11 cellular contexts compared by ENCODE assay signal in the genomic region with DNA sequence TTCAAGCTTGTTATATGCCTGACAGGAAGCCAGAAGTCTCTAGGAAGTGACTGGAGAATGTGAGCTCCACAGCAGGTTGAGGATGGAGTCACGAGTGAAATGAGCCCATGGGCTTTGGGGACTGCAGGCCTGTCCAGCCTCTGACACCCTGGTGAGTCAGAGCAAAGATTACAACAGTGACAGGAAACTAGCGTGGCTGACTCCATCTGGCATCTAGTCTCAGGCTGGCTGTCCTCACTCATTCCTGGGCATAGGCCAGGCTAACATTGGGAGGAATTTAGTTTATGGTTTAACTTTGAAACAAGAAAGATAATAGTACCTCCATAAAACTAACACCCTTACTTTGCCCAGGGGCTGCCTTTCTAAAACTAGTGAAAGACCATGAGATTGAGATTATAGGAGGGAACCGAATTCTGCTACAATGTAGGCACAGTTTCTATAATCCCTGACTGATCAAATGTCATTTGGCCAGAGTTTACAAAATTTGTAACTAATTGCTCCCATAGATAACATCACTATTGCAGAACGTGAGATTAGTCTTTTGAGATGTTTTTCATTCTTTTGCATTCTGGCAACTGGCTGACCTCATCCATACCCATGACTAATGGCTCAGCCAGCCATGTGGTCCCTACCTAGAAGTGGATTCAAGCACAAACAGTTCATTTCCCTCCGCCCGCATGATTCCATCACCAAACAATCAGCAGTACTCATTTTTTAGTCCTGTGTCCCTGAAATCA. TPM values are rescaled to one million over a fixed set of nuclear protein-coding genes. Genes with fewer than 3 reads are reported as not detected.
DNase-seq lines count a peak whose midpoint lies in the region; ATAC-seq, FAIRE-seq and TF ChIP-seq lines count a peak whose summit lies in the region.
"Had no signal": no experiment of that assay in that cellular context is flagged by ENCODE, and none has a peak within 500 bp of the region (broad histone marks: within the 10 kb centered on the region; RNA-seq: fewer than 3 reads in every experiment).

No MANE protein-coding gene starts in this region.

- H3K4me1 ChIP-seq in HCT116 (ENCODE audit: control insufficient read depth in 1 of 2, insufficient read depth in 2 of 2, low read length in 2 of 2) = peaks cover 6 to 19% of the 10 kb centered on the region in 2 experiments; a peak in 3 of 4 replicates
- H3K4me1 ChIP-seq in ascending aorta = no peaks in the 10 kb centered on the region
- H3K4me1 ChIP-seq in subcutaneous abdominal adipose tissue (ENCODE audit: control insufficient read depth in 5 of 5, insufficient read depth in 5 of 5, low read length in 5 of 5) = peaks cover 0 to 4% (median 0%) of the 10 kb centered on the region in 5 donors

- H3K4me3 ChIP-seq in HCT116 (replicated peaks in 1 of 2; ENCODE audit: low read depth in 1 of 2, low read length in 2 of 2) (no peak overlapping the region), ascending aorta (no peak overlapping the region), subcutaneous abdominal adipose tissue (ENCODE audit: low read depth in 1 of 5, low read length in 5 of 5) (no peak overlapping the region)

- FAIRE-seq in GM19239 (lab: Jason Lieb, UNC) = no peak
- FAIRE-seq: H1 had no signal

- intact Hi-C loops in HCT116 (cut with micrococcal nuclease) (no loop called here), ascending aorta (cut with DNase I) (no loop called here)

- CTCF ChIA-PET in HCT116 (lab: Charles Lee) = no interaction called here

- H2AFZ ChIP-seq in HCT116 (ENCODE audit: low read depth, low read length, poor library complexity, severe bottlenecking) = no peak overlapping the region

- peak overlapping the region; percentile 57 for H3K4me2 ChIP-seq in HCT116 (ENCODE audit: low read length)

- H3K27me3 ChIP-seq in HCT116 (ENCODE audit: insufficient read depth, low read length) (no peaks in the 10 kb centered on the region), ascending aorta (no peaks in the 10 kb centered on the region), subcutaneous abdominal adipose tissue (ENCODE audit: control insufficient read depth in 5 of 5, insufficient read depth in 4 of 5, low read length in 5 of 5) (no peaks in the 10 kb centered on the region)

- TF ChIP-seq POLR2A in HCT116 (IDR thresholded peaks at IDR 0.05; ENCODE audit: borderline replicate concordance, extremely low read depth, insufficient read depth, insufficient read length) = no peak

- H3K9me3 ChIP-seq in HCT116 (ENCODE audit: control insufficient read depth in 1 of 2, insufficient read depth in 1 of 2, low read depth in 1 of 2, low read length in 2 of 2) (no peaks in the 10 kb centered on the region), ascending aorta (no peaks in the 10 kb centered on the region), subcutaneous abdominal adipose tissue (ENCODE audit: control insufficient read depth in 5 of 5, low read length in 5 of 5) (no peaks in the 10 kb centered on the region)

- POLR2A ChIA-PET in HCT116 (lab: Charles Lee) = no interaction called here

- H3K9ac ChIP-seq in HCT116 (ENCODE audit: low read length) = no peak overlapping the region
- no peak overlapping the region for H3K9ac ChIP-seq in subcutaneous abdominal adipose tissue (ENCODE audit: low read length in 5 of 5)

- peak; percentile 18 for DNase-seq in HCT116 (ENCODE audit: low read depth, low spot score)
- DNase-seq in ascending aorta (ENCODE audit: low spot score in 2 of 2) = peak; percentile 59 to 85
- peak; percentile 40 for DNase-seq in globus pallidus (ENCODE audit: low spot score)
- no peak for DNase-seq in NOMO-1 treated with dmso at 0.1 percent for 144 hours (lab: John Stamatoyannopoulos, UW; ENCODE audit: unreplicated experiment)
- no peak for DNase-seq in GM19239 (ENCODE audit: insufficient read length, low spot score)
- DNase-seq: KBM-7 had no signal

- no peak for TF ChIP-seq RAD21 in HCT116 (IDR thresholded peaks at IDR 0.05; ENCODE audit: low read depth)

- no peaks in the 10 kb centered on the region for H3K9me2 ChIP-seq in HCT116 (ENCODE audit: insufficient read depth)

- BruUV-seq in HCT116 (replicated peaks; lab: Mats Ljungman, UMichigan) = no TSS peak

- H3K79me2 ChIP-seq in HCT116 (ENCODE audit: insufficient read depth, low read length) = no peaks in the 10 kb centered on the region

- TF ChIP-seq CTCF in HCT116 (IDR thresholded peaks at IDR 0.05 in 2 of 3, conservative IDR thresholded peaks at IDR 0.05 in 1 of 3; ENCODE audit: borderline replicate concordance in 1 of 3, insufficient read depth in 1 of 3, low read depth in 2 of 3, low read length in 2 of 3) (no peak), ascending aorta (IDR thresholded peaks at IDR 0.05) (no peak)

- H3K27ac ChIP-seq in HCT116 (ENCODE audit: low read depth, low read length) (no peak overlapping the region), ascending aorta (peak overlapping the region; percentile 73 to 95), subcutaneous abdominal adipose tissue (ENCODE audit: low read depth, low read length) (peak overlapping the region; percentile 63)

- H3K36me3 ChIP-seq in HCT116 (ENCODE audit: control insufficient read depth in 1 of 2, insufficient read depth in 2 of 2, low read length in 2 of 2) (no peaks in the 10 kb centered on the region), ascending aorta (no peaks in the 10 kb centered on the region), subcutaneous abdominal adipose tissue (ENCODE audit: control insufficient read depth in 5 of 5, insufficient read depth in 5 of 5, low read length in 5 of 5) (no peaks in the 10 kb centered on the region)

- RAD21 ChIA-PET in HCT116 (lab: Charles Lee; ENCODE audit: low non-redundant PET in 1 of 2, low total read pairs in 2 of 2, uncharacterized antibody in 2 of 2, unreplicated experiment in 2 of 2) = no interaction called here

- ATAC-seq in HCT116 (peak; percentile 42; the same call in 1 of the 2 replicates), HG03045 (IDR thresholded peaks at IDR 0.05; ENCODE audit: unreplicated experiment) (no peak), GM18511 (IDR thresholded peaks at IDR 0.05; ENCODE audit: unreplicated experiment) (no peak)

- no peaks in the 10 kb centered on the region for H4K20me1 ChIP-seq in HCT116 (ENCODE audit: insufficient read depth)

TF ChIP-seq in HCT116, 20 proteins besides CTCF, POLR2A, EP300 and RAD21 (continues in another document):
- TF ChIP-seq POLR2AphosphoS5 (IDR thresholded peaks at IDR 0.05; ENCODE audit: low read depth, low read length) (no peak), ZBTB33 (IDR thresholded peaks at IDR 0.05; ENCODE audit: extremely low read depth, insufficient replicate concordance, low read length) (no peak), EZH2phosphoT487 (IDR thresholded peaks at IDR 0.05; ENCODE audit: borderline replicate concordance) (no peak), TCF7L2 (IDR thresholded peaks at IDR 0.05; ENCODE audit: borderline replicate concordance, extremely low read depth, insufficient read depth, insufficient read length) (no peak), JUND (IDR thresholded peaks at IDR 0.05) (peak; percentile 33; the same call in 1 of the 2 replicates), EZH2 (IDR thresholded peaks at IDR 0.05) (no peak), CBX3 (IDR thresholded peaks at IDR 0.05; ENCODE audit: low read depth) (no peak), ELF1 (IDR thresholded peaks at IDR 0.05; ENCODE audit: borderline replicate concordance, low read depth) (no peak), SRF (IDR thresholded peaks at IDR 0.05; ENCODE audit: low read depth) (no peak), FOSL1 (IDR thresholded peaks at IDR 0.05; ENCODE audit: low read depth) (peak; percentile 59), CEBPB (IDR thresholded peaks at IDR 0.05; ENCODE audit: low read depth) (peak; percentile 60; the same call in 1 of the 2 replicates)
- TF ChIP-seq, protein P1, sequence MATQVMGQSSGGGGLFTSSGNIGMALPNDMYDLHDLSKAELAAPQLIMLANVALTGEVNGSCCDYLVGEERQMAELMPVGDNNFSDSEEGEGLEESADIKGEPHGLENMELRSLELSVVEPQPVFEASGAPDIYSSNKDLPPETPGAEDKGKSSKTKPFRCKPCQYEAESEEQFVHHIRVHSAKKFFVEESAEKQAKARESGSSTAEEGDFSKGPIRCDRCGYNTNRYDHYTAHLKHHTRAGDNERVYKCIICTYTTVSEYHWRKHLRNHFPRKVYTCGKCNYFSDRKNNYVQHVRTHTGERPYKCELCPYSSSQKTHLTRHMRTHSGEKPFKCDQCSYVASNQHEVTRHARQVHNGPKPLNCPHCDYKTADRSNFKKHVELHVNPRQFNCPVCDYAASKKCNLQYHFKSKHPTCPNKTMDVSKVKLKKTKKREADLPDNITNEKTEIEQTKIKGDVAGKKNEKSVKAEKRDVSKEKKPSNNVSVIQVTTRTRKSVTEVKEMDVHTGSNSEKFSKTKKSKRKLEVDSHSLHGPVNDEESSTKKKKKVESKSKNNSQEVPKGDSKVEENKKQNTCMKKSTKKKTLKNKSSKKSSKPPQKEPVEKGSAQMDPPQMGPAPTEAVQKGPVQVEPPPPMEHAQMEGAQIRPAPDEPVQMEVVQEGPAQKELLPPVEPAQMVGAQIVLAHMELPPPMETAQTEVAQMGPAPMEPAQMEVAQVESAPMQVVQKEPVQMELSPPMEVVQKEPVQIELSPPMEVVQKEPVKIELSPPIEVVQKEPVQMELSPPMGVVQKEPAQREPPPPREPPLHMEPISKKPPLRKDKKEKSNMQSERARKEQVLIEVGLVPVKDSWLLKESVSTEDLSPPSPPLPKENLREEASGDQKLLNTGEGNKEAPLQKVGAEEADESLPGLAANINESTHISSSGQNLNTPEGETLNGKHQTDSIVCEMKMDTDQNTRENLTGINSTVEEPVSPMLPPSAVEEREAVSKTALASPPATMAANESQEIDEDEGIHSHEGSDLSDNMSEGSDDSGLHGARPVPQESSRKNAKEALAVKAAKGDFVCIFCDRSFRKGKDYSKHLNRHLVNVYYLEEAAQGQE (IDR thresholded peaks at IDR 0.05; ENCODE audit: low read depth) = no peak

RNA-seq across cellular contexts. Expression of gene PSG1, which starts 28.4 kb away (rescaled TPM):
- not detected for total RNA-seq in HCT116 (2021; ENCODE audit: unreplicated experiment)
- not detected in 2 replicates for polyA plus RNA-seq in HCT116 (2012)
- not detected for total RNA-seq in ascending aorta
- total RNA-seq: H1, progenitor cell of endocrine pancreas had no signal
- polyA plus RNA-seq: H1 had no signal

Comparison
In these comparisons a context has a peak if more than half of its experiments do, and no peak if none do; other contexts are left out.
1. DNase-seq: peak in HCT116 (single experiment), ascending aorta (2 of 2) and globus pallidus (single experiment); none in NOMO-1 treated with dmso at 0.1 percent for 144 hours (single experiment) and GM19239 (single experiment).